ENCODE assay signal across 8 cellular contexts in the genomic region with DNA sequence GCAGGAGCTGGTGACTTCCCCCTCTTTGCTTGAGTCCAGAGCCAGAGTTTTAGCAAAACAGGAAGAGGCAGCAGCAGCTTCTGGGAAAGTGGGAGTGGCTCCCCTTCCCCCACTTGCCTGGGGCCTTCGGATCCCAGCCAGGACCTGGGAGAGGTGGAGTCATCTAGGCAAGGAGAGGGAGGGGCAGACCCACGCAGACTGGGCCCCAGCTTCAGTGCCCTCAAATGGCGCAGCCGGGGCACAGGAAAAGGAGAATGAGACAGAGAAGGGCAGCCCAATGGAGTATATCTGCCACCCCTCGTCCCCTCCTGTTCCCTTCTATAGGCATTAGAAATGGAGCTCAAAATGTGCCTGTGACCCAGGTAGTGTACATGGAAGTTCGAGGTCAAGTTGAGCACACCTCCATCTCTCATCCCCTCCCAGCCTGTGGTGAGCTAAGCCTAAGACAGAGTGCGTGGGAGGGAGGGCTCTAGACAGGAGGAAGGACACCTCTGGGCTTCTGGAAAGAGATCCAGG. TPM values are rescaled to one million over a fixed set of nuclear protein-coding genes. Genes with fewer than 3 reads are reported as not detected.
A peak's percentile ranks its signal among the peaks of the same experiment; 100 is the strongest.
DNase-seq lines count a peak whose midpoint lies in the region; ATAC-seq and TF ChIP-seq lines count a peak whose summit lies in the region.

No MANE protein-coding gene starts in this region.

- H3K36me3 ChIP-seq in SK-N-MC (ENCODE audit: insufficient read depth, low read length), result no peaks in the 10 kb centered on the region
- H3K36me3 ChIP-seq in esophagus muscularis mucosa, result no peaks in the 10 kb centered on the region
- H3K36me3 ChIP-seq in WERI-Rb-1, result no peaks in the 10 kb centered on the region

- H3K27ac ChIP-seq in SK-N-MC (0 out of 2 replicates have a peak overlapping the region, but pooled peaks have one; percentile 42), esophagus muscularis mucosa (replicated peaks in 1 of 4) (peak overlapping the region; percentile 92 to 99 (median 98)), WERI-Rb-1 (no peak overlapping the region)

- no peaks in the 10 kb centered on the region for H3K36me3 Mint-ChIP-seq in osteocyte (ENCODE audit: unreplicated experiment)

- no peaks in the 10 kb centered on the region for H3K27me3 Mint-ChIP-seq in osteocyte (ENCODE audit: unreplicated experiment)

- H3K4me3 Mint-ChIP-seq in osteocyte (ENCODE audit: unreplicated experiment), result peak overlapping the region; percentile 14

- no peak for TF ChIP-seq CTCF in esophagus muscularis mucosa (IDR thresholded peaks at IDR 0.05)
- no peak for TF ChIP-seq CTCF in osteocyte (IDR thresholded peaks at IDR 0.05)
- no peak for TF ChIP-seq CTCF in WERI-Rb-1 (IDR thresholded peaks at IDR 0.05; ENCODE audit: low read depth, low read length)

- no peak for TF ChIP-seq POLR2A in esophagus muscularis mucosa (IDR thresholded peaks at IDR 0.05; ENCODE audit: low read depth)

- peak overlapping the region; percentile 43 for H3K9ac ChIP-seq in SK-N-MC (ENCODE audit: insufficient read length)

- WGBS in esophagus muscularis mucosa, result 32% methylated on average over 7 of the region's 7 CpGs

- peaks cover 58 to 65% (median 63%) of the 10 kb centered on the region in 4 donors for H3K4me1 ChIP-seq in esophagus muscularis mucosa

- H3K27me3 ChIP-seq in esophagus muscularis mucosa (no peaks in the 10 kb centered on the region), WERI-Rb-1 (ENCODE audit: insufficient read depth, low read depth, severe bottlenecking) (no peaks in the 10 kb centered on the region)

- no peak for ATAC-seq in GM18502 (IDR thresholded peaks at IDR 0.05; ENCODE audit: poor library complexity, unreplicated experiment)

- H3K4me3 ChIP-seq in SK-N-MC, result peak overlapping the region; percentile 60
- H3K4me3 ChIP-seq in esophagus muscularis mucosa, result peak overlapping the region in 3 of 4 donors; percentile 0 to 24 (median 12)
- H3K4me3 ChIP-seq in WERI-Rb-1 (ENCODE audit: low read depth, low read length), result no peak overlapping the region

- DNase-seq in H4 (ENCODE audit: low spot score), result peak; percentile 79
- DNase-seq in SK-N-MC (ENCODE audit: low read depth, low spot score), result no peak
- DNase-seq in esophagus muscularis mucosa (ENCODE audit: extremely low spot score), result no peak
- peak; percentile 88 for DNase-seq in osteocyte (ENCODE audit: extremely low spot score, unreplicated experiment)
- DNase-seq in putamen (ENCODE audit: low spot score), result no peak
- DNase-seq in medulla oblongata (ENCODE audit: extremely low spot score), result no peak
- no peak for DNase-seq in WERI-Rb-1

- peaks cover 46% of the 10 kb centered on the region for H3K4me1 Mint-ChIP-seq in osteocyte (ENCODE audit: unreplicated experiment)

- H3K9me3 Mint-ChIP-seq in osteocyte (ENCODE audit: unreplicated experiment), result no peaks in the 10 kb centered on the region

- peak overlapping the region; percentile 92 for H3K27ac Mint-ChIP-seq in osteocyte (ENCODE audit: unreplicated experiment)

- H3K9me3 ChIP-seq in SK-N-MC (ENCODE audit: low read depth, low read length) (no peaks in the 10 kb centered on the region), esophagus muscularis mucosa (no peaks in the 10 kb centered on the region), WERI-Rb-1 (ENCODE audit: severe bottlenecking) (no peaks in the 10 kb centered on the region)

- intact Hi-C loops in esophagus muscularis mucosa (cut with DNase I), result no loop called here

- peak; percentile 27 for TF ChIP-seq EP300 in esophagus muscularis mucosa (IDR thresholded peaks at IDR 0.05)

RNA-seq across cellular contexts. Expression of a gene that starts 9.3 kb away (rescaled TPM):
- total RNA-seq in H4 (2014; rRNA removed; shearing (Covaris generic)), result 10.0 and 13.7 TPM in 2 replicates
- total RNA-seq in esophagus muscularis mucosa (100 to 1,000 TPM in 1 of 4 donors, 10 to 100 TPM in 3; 58.3 to 105 (median 82.5) TPM), osteocyte (114 and 120 TPM in 2 replicates)

RNA-seq across cellular contexts. Expression of a gene that starts 56.0 kb away (rescaled TPM):
- 11.9 and 14.0 TPM in 2 replicates for total RNA-seq in H4 (2014; rRNA removed; shearing (Covaris generic))
- 10 to 100 TPM; 34.5 to 56.0 (median 40.7) TPM for total RNA-seq in esophagus muscularis mucosa
- 21.2 and 21.6 TPM in 2 replicates for total RNA-seq in osteocyte

Comparison
In these comparisons a context has a peak if more than half of its experiments do, and no peak if none do; other contexts are left out.
1. DNase-seq: peak in H4 (single experiment) and osteocyte (single experiment); none in SK-N-MC (single experiment), esophagus muscularis mucosa (single experiment), putamen (single experiment), medulla oblongata (single experiment) and WERI-Rb-1 (single experiment).